8 cellular contexts compared by ENCODE assay signal in the genomic region with DNA sequence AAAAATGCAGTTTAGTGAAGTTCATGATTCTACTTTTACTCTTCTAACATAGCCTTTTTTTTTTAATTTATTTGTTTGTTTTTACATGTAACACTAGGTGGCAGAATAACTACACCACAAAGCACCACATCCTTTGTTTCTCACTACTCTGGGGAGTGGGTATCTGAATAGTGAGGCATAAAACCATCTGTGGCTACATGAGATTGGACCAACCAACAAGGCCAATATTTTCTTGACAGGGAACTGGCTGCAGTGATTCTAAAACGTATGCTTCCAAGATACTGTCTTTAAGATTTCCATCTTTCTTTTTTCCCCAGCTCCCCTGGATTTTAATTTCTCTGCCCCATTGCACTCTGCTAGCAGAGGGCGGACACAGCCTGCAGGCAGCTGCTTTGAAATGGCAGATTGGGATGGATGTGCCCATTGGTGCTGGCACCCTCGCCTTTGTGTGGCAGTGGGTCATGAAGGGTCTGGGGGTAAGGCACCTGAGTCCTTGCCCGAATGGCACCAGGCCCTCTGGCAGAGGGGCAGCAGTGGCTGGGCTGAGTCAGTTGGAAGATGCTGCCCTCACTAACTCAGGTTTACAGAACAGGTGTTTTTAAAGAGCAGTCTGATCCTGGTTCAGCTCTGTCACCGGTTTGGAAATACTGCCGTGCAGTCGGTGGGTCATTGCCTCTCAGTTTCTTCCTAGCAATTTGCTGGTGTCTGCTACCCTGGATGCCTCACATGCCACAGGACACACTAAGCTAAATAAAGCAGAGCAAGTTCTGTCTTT.
A peak's percentile ranks its signal among the peaks of the same experiment; 100 is the strongest.
DNase-seq lines count a peak whose midpoint lies in the region; ATAC-seq, FAIRE-seq and TF ChIP-seq lines count a peak whose summit lies in the region.

No MANE protein-coding gene starts in this region.

- POLR2A ChIA-PET in WTC11 (lab: Charles Lee), result no interaction called here

- TF ChIP-seq CTCF in AG09309 (IDR thresholded peaks at IDR 0.05; ENCODE audit: control insufficient read depth, insufficient read depth, low read depth, low read length, missing control alignments) (peak; percentile 58), GM12864 (IDR thresholded peaks at IDR 0.05; ENCODE audit: low read depth, low read length, missing control alignments) (peak; percentile 51), WTC11 (IDR thresholded peaks at IDR 0.05) (peak; percentile 40), osteocyte (IDR thresholded peaks at IDR 0.05) (peak; percentile 68)

- FAIRE-seq in frontal cortex (lab: Jason Lieb, UNC), result peak; percentile 30

- H3K4me3 Mint-ChIP-seq in WTC11 (no peak overlapping the region), osteocyte (ENCODE audit: unreplicated experiment) (no peak overlapping the region)

- peaks cover 91% of the 10 kb centered on the region for H3K4me1 Mint-ChIP-seq in WTC11
- peaks cover 81% of the 10 kb centered on the region for H3K4me1 Mint-ChIP-seq in osteocyte (ENCODE audit: unreplicated experiment)

- H3K27ac Mint-ChIP-seq in WTC11 (peak overlapping the region; percentile 80), osteocyte (ENCODE audit: unreplicated experiment) (peak overlapping the region; percentile 76)

- CTCF ChIA-PET in WTC11 (lab: Charles Lee), result interaction anchor here (0.6 to 4.9 kb wide), 22 partner anchors 11 to 595 kb away, joined by 3 to 34 read pairs (median 4); no protein-coding TSS in a partner anchor

- DNase-seq in AG09309 (ENCODE audit: low read depth), result no peak
- no peak for DNase-seq in GM12864 (ENCODE audit: low read depth)
- DNase-seq in NCI-H1694 (lab: John Stamatoyannopoulos, UW), result peak; percentile 78
- DNase-seq in WTC11 (ENCODE audit: low spot score), result no peak
- DNase-seq in frontal cortex (ENCODE audit: low spot score in 2 of 2), result peak in 1 of 2 donors; percentile 36
- DNase-seq in osteocyte (ENCODE audit: extremely low spot score, unreplicated experiment), result no peak
- no peak for DNase-seq in SKM-1 treated with dmso at 0.1 percent for 144 hours (lab: John Stamatoyannopoulos, UW; ENCODE audit: unreplicated experiment)

- H3K36me3 Mint-ChIP-seq in WTC11 (no peaks in the 10 kb centered on the region), osteocyte (ENCODE audit: unreplicated experiment) (no peaks in the 10 kb centered on the region)

- H3K9me3 Mint-ChIP-seq in WTC11 (no peaks in the 10 kb centered on the region), osteocyte (ENCODE audit: unreplicated experiment) (no peaks in the 10 kb centered on the region)

- H3K4me3 ChIP-seq in AG09309 (ENCODE audit: control insufficient read depth, low read depth, low read length) (no peak overlapping the region), GM12864 (ENCODE audit: low read depth, low read length) (no peak overlapping the region)

- H3K27me3 Mint-ChIP-seq in WTC11 (ENCODE audit: low read depth) (no peaks in the 10 kb centered on the region; the same call in 1 of the 2 replicates), osteocyte (ENCODE audit: unreplicated experiment) (no peaks in the 10 kb centered on the region)

- ATAC-seq in WTC11 (peak; percentile 85), HG02938 (IDR thresholded peaks at IDR 0.05; ENCODE audit: unreplicated experiment) (no peak)

TF ChIP-seq in WTC11, 78 proteins besides CTCF, POLR2A, EP300 and RAD21:
- TF ChIP-seq ZNF263 (CRISPR knock-in tag; IDR thresholded peaks at IDR 0.05; ENCODE audit: low read depth) (no peak), FOXJ3 (CRISPR knock-in tag; IDR thresholded peaks at IDR 0.05; ENCODE audit: borderline replicate concordance) (no peak), HMGA2 (CRISPR knock-in tag; IDR thresholded peaks at IDR 0.05) (no peak), NFATC4 (CRISPR knock-in tag; IDR thresholded peaks at IDR 0.05) (no peak), SMAD3 (CRISPR knock-in tag; IDR thresholded peaks at IDR 0.05; ENCODE audit: borderline replicate concordance) (no peak), MYBL2 (CRISPR knock-in tag; IDR thresholded peaks at IDR 0.05) (no peak), NR1H2 (CRISPR knock-in tag; IDR thresholded peaks at IDR 0.05) (no peak), SMAD4 (CRISPR knock-in tag; IDR thresholded peaks at IDR 0.05) (no peak), JAZF1 (CRISPR knock-in tag; IDR thresholded peaks at IDR 0.05) (no peak), GRHL2 (CRISPR knock-in tag; IDR thresholded peaks at IDR 0.05; ENCODE audit: insufficient replicate concordance, severe bottlenecking) (no peak), ZNF396 (CRISPR knock-in tag; IDR thresholded peaks at IDR 0.05; ENCODE audit: borderline replicate concordance) (no peak)
- TF ChIP-seq, protein P1, sequence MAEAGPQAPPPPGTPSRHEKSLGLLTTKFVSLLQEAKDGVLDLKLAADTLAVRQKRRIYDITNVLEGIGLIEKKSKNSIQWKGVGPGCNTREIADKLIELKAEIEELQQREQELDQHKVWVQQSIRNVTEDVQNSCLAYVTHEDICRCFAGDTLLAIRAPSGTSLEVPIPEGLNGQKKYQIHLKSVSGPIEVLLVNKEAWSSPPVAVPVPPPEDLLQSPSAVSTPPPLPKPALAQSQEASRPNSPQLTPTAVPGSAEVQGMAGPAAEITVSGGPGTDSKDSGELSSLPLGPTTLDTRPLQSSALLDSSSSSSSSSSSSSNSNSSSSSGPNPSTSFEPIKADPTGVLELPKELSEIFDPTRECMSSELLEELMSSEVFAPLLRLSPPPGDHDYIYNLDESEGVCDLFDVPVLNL (CRISPR knock-in tag; IDR thresholded peaks at IDR 0.05; ENCODE audit: borderline replicate concordance, low read depth), result no peak
- TF ChIP-seq, protein P2, sequence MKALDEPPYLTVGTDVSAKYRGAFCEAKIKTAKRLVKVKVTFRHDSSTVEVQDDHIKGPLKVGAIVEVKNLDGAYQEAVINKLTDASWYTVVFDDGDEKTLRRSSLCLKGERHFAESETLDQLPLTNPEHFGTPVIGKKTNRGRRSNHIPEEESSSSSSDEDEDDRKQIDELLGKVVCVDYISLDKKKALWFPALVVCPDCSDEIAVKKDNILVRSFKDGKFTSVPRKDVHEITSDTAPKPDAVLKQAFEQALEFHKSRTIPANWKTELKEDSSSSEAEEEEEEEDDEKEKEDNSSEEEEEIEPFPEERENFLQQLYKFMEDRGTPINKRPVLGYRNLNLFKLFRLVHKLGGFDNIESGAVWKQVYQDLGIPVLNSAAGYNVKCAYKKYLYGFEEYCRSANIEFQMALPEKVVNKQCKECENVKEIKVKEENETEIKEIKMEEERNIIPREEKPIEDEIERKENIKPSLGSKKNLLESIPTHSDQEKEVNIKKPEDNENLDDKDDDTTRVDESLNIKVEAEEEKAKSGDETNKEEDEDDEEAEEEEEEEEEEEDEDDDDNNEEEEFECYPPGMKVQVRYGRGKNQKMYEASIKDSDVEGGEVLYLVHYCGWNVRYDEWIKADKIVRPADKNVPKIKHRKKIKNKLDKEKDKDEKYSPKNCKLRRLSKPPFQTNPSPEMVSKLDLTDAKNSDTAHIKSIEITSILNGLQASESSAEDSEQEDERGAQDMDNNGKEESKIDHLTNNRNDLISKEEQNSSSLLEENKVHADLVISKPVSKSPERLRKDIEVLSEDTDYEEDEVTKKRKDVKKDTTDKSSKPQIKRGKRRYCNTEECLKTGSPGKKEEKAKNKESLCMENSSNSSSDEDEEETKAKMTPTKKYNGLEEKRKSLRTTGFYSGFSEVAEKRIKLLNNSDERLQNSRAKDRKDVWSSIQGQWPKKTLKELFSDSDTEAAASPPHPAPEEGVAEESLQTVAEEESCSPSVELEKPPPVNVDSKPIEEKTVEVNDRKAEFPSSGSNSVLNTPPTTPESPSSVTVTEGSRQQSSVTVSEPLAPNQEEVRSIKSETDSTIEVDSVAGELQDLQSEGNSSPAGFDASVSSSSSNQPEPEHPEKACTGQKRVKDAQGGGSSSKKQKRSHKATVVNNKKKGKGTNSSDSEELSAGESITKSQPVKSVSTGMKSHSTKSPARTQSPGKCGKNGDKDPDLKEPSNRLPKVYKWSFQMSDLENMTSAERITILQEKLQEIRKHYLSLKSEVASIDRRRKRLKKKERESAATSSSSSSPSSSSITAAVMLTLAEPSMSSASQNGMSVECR (CRISPR knock-in tag; IDR thresholded peaks at IDR 0.05; ENCODE audit: borderline replicate concordance), result no peak
- TF ChIP-seq, protein P3, sequence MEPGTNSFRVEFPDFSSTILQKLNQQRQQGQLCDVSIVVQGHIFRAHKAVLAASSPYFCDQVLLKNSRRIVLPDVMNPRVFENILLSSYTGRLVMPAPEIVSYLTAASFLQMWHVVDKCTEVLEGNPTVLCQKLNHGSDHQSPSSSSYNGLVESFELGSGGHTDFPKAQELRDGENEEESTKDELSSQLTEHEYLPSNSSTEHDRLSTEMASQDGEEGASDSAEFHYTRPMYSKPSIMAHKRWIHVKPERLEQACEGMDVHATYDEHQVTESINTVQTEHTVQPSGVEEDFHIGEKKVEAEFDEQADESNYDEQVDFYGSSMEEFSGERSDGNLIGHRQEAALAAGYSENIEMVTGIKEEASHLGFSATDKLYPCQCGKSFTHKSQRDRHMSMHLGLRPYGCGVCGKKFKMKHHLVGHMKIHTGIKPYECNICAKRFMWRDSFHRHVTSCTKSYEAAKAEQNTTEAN (CRISPR knock-in tag; IDR thresholded peaks at IDR 0.05), result no peak
- TF ChIP-seq, protein P4, sequence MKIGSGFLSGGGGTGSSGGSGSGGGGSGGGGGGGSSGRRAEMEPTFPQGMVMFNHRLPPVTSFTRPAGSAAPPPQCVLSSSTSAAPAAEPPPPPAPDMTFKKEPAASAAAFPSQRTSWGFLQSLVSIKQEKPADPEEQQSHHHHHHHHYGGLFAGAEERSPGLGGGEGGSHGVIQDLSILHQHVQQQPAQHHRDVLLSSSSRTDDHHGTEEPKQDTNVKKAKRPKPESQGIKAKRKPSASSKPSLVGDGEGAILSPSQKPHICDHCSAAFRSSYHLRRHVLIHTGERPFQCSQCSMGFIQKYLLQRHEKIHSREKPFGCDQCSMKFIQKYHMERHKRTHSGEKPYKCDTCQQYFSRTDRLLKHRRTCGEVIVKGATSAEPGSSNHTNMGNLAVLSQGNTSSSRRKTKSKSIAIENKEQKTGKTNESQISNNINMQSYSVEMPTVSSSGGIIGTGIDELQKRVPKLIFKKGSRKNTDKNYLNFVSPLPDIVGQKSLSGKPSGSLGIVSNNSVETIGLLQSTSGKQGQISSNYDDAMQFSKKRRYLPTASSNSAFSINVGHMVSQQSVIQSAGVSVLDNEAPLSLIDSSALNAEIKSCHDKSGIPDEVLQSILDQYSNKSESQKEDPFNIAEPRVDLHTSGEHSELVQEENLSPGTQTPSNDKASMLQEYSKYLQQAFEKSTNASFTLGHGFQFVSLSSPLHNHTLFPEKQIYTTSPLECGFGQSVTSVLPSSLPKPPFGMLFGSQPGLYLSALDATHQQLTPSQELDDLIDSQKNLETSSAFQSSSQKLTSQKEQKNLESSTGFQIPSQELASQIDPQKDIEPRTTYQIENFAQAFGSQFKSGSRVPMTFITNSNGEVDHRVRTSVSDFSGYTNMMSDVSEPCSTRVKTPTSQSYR (CRISPR knock-in tag; IDR thresholded peaks at IDR 0.05), result no peak
TF ChIP-seq in WTC11: peak in this region for 0.
